Comparison of ENCODE assay signal across 8 cellular contexts in the genomic region with DNA sequence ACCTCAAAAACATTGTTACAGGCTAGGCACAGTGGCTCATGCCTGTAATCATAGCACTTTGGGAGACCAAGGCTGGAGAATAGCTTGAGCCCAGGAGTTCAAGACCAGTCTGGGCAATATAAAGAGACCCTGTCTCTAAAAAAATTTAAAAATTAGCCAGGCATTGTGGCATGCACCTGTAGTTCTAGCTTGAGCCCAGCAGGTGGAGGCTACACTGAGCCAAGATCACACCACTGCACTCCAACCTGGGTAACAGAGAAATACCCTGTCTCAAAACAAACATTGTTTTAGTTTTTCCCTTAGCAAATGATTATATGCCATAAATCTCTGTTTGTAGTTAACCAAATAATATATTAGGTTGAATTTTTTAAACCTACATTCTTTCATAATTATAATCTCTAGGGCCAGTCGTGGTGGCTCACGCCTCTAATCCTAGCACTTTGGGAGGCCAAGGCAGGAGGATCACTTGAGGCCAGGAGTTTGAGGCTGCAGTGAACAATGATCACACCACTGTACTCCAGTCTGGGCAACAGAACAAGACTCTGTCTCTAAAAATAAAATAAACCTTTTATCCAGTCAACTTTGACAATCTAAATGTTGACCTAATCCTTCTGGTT. TPM values are rescaled to one million over a fixed set of nuclear protein-coding genes. Genes with fewer than 3 reads are reported as not detected.
DNase-seq lines count a peak whose midpoint lies in the region; ATAC-seq, FAIRE-seq and TF ChIP-seq lines count a peak whose summit lies in the region.

No MANE protein-coding gene starts in this region.

- H3K4me3 ChIP-seq in left ventricle myocardium inferior, result no peak overlapping the region

- no peak overlapping the region for H3K27ac ChIP-seq in left ventricle myocardium inferior (replicated peaks)

- H3K4me1 ChIP-seq in left ventricle myocardium inferior, result no peaks in the 10 kb centered on the region

- TF ChIP-seq CTCF in AG09319 (IDR thresholded peaks at IDR 0.05; ENCODE audit: low read depth, low read length) (peak; percentile 58), left ventricle myocardium inferior (IDR thresholded peaks at IDR 0.05; ENCODE audit: borderline replicate concordance) (peak; percentile 77)

- no peaks in the 10 kb centered on the region for H3K27me3 ChIP-seq in left ventricle myocardium inferior (ENCODE audit: low read depth)

- no peak for ATAC-seq in GM21737 (IDR thresholded peaks at IDR 0.05; ENCODE audit: unreplicated experiment)

- intact Hi-C loops in left ventricle myocardium inferior (cut with micrococcal nuclease), result no loop called here

- H3K9me3 ChIP-seq in left ventricle myocardium inferior (replicated peaks), result no peaks in the 10 kb centered on the region

- H3K36me3 ChIP-seq in left ventricle myocardium inferior, result peaks cover 6% of the 10 kb centered on the region

- no peak for DNase-seq in AG09319 (ENCODE audit: extremely low read depth, low read depth)
- DNase-seq in GM18507 (ENCODE audit: extremely low spot score, insufficient read length, low read depth), result no peak
- peak; percentile 61 for DNase-seq in NAMALWA (ENCODE audit: low spot score)
- peak; percentile 36 for DNase-seq in activated T-cell treated with anti-CD3 and anti-CD28 coated beads, Interleukin-2, amount 50 U/mL, for 1 hour
- DNase-seq in left ventricle myocardium inferior, result no peak
- DNase-seq in stimulated activated CD8-positive, alpha-beta memory T cell treated with anti-CD3 and anti-CD28 coated beads, Interleukin-4, amount 100 ng/mL, for 48 hours, result peak; percentile 39
- no peak for DNase-seq in GM03348 (ENCODE audit: low spot score)

- peak; percentile 87 for FAIRE-seq in GM18507 (lab: Jason Lieb, UNC)

RNA-seq across cellular contexts. Expression of a gene that starts 13.3 kb away (rescaled TPM):
- total RNA-seq in left ventricle myocardium inferior, result 11.9 TPM

Comparison
In these comparisons a context has a peak if more than half of its experiments do, and no peak if none do; other contexts are left out.
1. DNase-seq: peak in NAMALWA (single experiment), activated T-cell treated with anti-CD3 and anti-CD28 coated beads, Interleukin-2, amount 50 U/mL, for 1 hour (single experiment) and stimulated activated CD8-positive, alpha-beta memory T cell treated with anti-CD3 and anti-CD28 coated beads, Interleukin-4, amount 100 ng/mL, for 48 hours (single experiment); none in AG09319 (single experiment), GM18507 (single experiment), left ventricle myocardium inferior (single experiment) and GM03348 (single experiment).